Comparison of ENCODE assay signal across 2 cellular contexts in the genomic region with DNA sequence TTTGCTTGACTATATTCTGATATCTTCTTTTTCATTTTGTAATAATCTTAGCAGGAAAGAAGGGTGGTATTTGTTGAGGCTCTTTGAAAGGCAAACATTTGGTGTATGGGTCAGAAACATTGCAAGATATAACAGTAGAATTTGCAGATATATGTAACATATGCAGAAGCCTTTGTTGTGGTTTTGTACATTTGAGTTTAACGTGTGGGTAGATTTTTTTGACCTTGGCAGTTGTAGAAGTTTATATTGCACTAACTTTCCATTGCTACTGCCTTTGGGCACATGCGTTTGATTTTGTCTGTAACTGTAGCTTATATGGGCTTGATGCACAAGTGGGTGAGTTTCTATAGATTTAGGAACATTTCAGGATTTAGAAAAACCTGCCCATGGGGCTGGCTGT.
TF ChIP-seq lines count a peak whose summit lies in the region.

No MANE protein-coding gene starts in this region.

TF ChIP-seq in GM12878, 131 proteins besides CTCF, POLR2A, EP300 and RAD21 (continued from another document):
- TF ChIP-seq, protein P1, sequence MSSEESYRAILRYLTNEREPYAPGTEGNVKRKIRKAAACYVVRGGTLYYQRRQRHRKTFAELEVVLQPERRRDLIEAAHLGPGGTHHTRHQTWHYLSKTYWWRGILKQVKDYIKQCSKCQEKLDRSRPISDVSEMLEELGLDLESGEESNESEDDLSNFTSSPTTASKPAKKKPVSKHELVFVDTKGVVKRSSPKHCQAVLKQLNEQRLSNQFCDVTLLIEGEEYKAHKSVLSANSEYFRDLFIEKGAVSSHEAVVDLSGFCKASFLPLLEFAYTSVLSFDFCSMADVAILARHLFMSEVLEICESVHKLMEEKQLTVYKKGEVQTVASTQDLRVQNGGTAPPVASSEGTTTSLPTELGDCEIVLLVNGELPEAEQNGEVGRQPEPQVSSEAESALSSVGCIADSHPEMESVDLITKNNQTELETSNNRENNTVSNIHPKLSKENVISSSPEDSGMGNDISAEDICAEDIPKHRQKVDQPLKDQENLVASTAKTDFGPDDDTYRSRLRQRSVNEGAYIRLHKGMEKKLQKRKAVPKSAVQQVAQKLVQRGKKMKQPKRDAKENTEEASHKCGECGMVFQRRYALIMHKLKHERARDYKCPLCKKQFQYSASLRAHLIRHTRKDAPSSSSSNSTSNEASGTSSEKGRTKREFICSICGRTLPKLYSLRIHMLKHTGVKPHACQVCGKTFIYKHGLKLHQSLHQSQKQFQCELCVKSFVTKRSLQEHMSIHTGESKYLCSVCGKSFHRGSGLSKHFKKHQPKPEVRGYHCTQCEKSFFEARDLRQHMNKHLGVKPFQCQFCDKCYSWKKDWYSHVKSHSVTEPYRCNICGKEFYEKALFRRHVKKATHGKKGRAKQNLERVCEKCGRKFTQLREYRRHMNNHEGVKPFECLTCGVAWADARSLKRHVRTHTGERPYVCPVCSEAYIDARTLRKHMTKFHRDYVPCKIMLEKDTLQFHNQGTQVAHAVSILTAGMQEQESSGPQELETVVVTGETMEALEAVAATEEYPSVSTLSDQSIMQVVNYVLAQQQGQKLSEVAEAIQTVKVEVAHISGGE (CRISPR knock-in tag; IDR thresholded peaks at IDR 0.05), result no peak
- TF ChIP-seq RUNX3 (IDR thresholded peaks at IDR 0.05; ENCODE audit: low read length) (peak; percentile 56; the same call in 1 of the 2 replicates), BHLHE40 (IDR thresholded peaks at IDR 0.05; ENCODE audit: borderline replicate concordance in 1 of 2, low read depth in 2 of 2, low read length in 1 of 2) (peak in 1 of 2 experiments; percentile 15; a peak in 1 of 4 replicates), IKZF1 (conservative IDR thresholded peaks at IDR 0.05) (0 out of 2 replicates have a peak, but pooled peaks have one; percentile 20), TCF7 (IDR thresholded peaks at IDR 0.05; ENCODE audit: borderline replicate concordance) (peak; percentile 90), TCF12 (IDR thresholded peaks at IDR 0.05; ENCODE audit: low read depth, low read length) (no peak)
- TF ChIP-seq, protein P2, sequence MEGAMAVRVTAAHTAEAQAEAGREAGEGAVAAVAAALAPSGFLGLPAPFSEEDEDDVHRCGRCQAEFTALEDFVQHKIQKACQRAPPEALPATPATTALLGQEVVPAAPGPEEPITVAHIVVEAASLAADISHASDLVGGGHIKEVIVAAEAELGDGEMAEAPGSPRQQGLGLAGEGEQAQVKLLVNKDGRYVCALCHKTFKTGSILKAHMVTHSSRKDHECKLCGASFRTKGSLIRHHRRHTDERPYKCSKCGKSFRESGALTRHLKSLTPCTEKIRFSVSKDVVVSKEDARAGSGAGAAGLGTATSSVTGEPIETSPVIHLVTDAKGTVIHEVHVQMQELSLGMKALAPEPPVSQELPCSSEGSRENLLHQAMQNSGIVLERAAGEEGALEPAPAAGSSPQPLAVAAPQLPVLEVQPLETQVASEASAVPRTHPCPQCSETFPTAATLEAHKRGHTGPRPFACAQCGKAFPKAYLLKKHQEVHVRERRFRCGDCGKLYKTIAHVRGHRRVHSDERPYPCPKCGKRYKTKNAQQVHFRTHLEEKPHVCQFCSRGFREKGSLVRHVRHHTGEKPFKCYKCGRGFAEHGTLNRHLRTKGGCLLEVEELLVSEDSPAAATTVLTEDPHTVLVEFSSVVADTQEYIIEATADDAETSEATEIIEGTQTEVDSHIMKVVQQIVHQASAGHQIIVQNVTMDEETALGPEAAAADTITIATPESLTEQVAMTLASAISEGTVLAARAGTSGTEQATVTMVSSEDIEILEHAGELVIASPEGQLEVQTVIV (IDR thresholded peaks at IDR 0.05; ENCODE audit: borderline replicate concordance, partially characterized antibody), result no peak
- TF ChIP-seq, protein P3, sequence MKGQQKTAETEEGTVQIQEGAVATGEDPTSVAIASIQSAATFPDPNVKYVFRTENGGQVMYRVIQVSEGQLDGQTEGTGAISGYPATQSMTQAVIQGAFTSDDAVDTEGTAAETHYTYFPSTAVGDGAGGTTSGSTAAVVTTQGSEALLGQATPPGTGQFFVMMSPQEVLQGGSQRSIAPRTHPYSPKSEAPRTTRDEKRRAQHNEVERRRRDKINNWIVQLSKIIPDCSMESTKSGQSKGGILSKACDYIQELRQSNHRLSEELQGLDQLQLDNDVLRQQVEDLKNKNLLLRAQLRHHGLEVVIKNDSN (IDR thresholded peaks at IDR 0.05; ENCODE audit: borderline replicate concordance, extremely low read length, insufficient read depth, low read depth, low read length), result no peak
TF ChIP-seq in GM12878: peak in this region for 5.

TF ChIP-seq in SK-N-SH treated with all-trans-retinoic acid at 6 μM for 48 hours, 23 proteins besides CTCF, POLR2A, EP300 and RAD21 (continued from another document):
- TF ChIP-seq PATZ1 (CRISPR knock-in tag; IDR thresholded peaks at IDR 0.05; ENCODE audit: borderline replicate concordance) (no peak), TCF4 (CRISPR knock-in tag; IDR thresholded peaks at IDR 0.05; ENCODE audit: borderline replicate concordance) (no peak), ZFP3 (CRISPR knock-in tag; IDR thresholded peaks at IDR 0.05) (no peak)
- TF ChIP-seq, protein P4, sequence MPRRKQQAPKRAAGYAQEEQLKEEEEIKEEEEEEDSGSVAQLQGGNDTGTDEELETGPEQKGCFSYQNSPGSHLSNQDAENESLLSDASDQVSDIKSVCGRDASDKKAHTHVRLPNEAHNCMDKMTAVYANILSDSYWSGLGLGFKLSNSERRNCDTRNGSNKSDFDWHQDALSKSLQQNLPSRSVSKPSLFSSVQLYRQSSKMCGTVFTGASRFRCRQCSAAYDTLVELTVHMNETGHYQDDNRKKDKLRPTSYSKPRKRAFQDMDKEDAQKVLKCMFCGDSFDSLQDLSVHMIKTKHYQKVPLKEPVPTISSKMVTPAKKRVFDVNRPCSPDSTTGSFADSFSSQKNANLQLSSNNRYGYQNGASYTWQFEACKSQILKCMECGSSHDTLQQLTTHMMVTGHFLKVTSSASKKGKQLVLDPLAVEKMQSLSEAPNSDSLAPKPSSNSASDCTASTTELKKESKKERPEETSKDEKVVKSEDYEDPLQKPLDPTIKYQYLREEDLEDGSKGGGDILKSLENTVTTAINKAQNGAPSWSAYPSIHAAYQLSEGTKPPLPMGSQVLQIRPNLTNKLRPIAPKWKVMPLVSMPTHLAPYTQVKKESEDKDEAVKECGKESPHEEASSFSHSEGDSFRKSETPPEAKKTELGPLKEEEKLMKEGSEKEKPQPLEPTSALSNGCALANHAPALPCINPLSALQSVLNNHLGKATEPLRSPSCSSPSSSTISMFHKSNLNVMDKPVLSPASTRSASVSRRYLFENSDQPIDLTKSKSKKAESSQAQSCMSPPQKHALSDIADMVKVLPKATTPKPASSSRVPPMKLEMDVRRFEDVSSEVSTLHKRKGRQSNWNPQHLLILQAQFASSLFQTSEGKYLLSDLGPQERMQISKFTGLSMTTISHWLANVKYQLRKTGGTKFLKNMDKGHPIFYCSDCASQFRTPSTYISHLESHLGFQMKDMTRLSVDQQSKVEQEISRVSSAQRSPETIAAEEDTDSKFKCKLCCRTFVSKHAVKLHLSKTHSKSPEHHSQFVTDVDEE (CRISPR knock-in tag; IDR thresholded peaks at IDR 0.05), result no peak
